Comparison of ENCODE assay signal across 1 cellular context in the genomic region with DNA sequence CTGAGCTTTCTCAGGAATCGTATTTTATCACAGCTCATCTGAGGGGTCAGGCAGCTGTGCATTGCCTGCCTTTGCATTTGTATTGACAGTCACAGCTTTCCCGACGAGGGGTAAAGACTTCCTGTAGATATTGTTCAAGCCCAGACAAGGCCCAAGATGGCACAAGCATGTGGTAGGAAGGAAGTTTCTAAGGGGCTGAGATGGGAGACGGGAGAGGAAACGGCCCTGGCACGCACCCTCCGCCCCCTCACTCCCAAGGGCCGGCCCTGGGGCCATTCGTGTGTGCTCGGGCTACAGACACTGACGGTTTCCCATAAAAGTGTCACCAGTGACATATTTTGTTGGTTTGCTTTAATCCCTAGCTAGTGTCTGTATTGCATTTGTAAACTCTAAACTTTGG.
TF ChIP-seq lines count a peak whose summit lies in the region.

No MANE protein-coding gene starts in this region.

TF ChIP-seq in SK-N-SH, 30 proteins besides CTCF, POLR2A, EP300 and RAD21 (continued from another document):
- TF ChIP-seq FOXM1 (IDR thresholded peaks at IDR 0.05; ENCODE audit: low read depth) (no peak), CHD2 (IDR thresholded peaks at IDR 0.05; ENCODE audit: low read length, partially characterized antibody) (no peak), NFIC (IDR thresholded peaks at IDR 0.05; ENCODE audit: borderline replicate concordance) (no peak)
